ENCODE assay signal across 1 cellular context in genomic region chr12:70686299-70686698, GRCh38.
TF ChIP-seq lines count a peak whose summit lies in the region.

No MANE protein-coding gene starts in this region.

TF ChIP-seq in K562, 482 proteins besides CTCF, POLR2A, EP300 and RAD21 (continued from another document):
- no peak for TF ChIP-seq MLX (CRISPR knock-in tag; conservative IDR thresholded peaks at IDR 0.05)
- TF ChIP-seq ERF (CRISPR knock-in tag; IDR thresholded peaks at IDR 0.05) = no peak
- TF ChIP-seq SETDB1 (IDR thresholded peaks at IDR 0.05; ENCODE audit: low read length) = no peak
- no peak for TF ChIP-seq CBFA2T3 (IDR thresholded peaks at IDR 0.05)
- no peak for TF ChIP-seq BRCA1 (IDR thresholded peaks at IDR 0.05)
- TF ChIP-seq BRCA1 (CRISPR knock-in tag; IDR thresholded peaks at IDR 0.05) = no peak
- TF ChIP-seq TEAD4 (IDR thresholded peaks at IDR 0.05; ENCODE audit: low read length) = no peak
- TF ChIP-seq TEAD4 (CRISPR knock-in tag; IDR thresholded peaks at IDR 0.05; ENCODE audit: borderline replicate concordance) = no peak
- no peak for TF ChIP-seq CREB1 (IDR thresholded peaks at IDR 0.05)
- TF ChIP-seq CREB1 (CRISPR knock-in tag; IDR thresholded peaks at IDR 0.05) = no peak
- TF ChIP-seq ZNF79 (CRISPR knock-in tag; IDR thresholded peaks at IDR 0.05; ENCODE audit: low read depth) = no peak
- TF ChIP-seq NRF1 (conservative IDR thresholded peaks at IDR 0.05 in 1 of 2, IDR thresholded peaks at IDR 0.05 in 1 of 2) = no peak
- TF ChIP-seq POU5F1 (IDR thresholded peaks at IDR 0.05; ENCODE audit: borderline replicate concordance, low read depth, low read length, partially characterized antibody) = no peak
- TF ChIP-seq CHD4 (IDR thresholded peaks at IDR 0.05; ENCODE audit: insufficient read depth, insufficient replicate concordance, low read depth, low read length, poor library complexity, severe bottlenecking) = no peak
- no peak for TF ChIP-seq PHF8 (IDR thresholded peaks at IDR 0.05; ENCODE audit: borderline replicate concordance, low read length)
